ENCODE assay signal across 10 cellular contexts in the genomic region with DNA sequence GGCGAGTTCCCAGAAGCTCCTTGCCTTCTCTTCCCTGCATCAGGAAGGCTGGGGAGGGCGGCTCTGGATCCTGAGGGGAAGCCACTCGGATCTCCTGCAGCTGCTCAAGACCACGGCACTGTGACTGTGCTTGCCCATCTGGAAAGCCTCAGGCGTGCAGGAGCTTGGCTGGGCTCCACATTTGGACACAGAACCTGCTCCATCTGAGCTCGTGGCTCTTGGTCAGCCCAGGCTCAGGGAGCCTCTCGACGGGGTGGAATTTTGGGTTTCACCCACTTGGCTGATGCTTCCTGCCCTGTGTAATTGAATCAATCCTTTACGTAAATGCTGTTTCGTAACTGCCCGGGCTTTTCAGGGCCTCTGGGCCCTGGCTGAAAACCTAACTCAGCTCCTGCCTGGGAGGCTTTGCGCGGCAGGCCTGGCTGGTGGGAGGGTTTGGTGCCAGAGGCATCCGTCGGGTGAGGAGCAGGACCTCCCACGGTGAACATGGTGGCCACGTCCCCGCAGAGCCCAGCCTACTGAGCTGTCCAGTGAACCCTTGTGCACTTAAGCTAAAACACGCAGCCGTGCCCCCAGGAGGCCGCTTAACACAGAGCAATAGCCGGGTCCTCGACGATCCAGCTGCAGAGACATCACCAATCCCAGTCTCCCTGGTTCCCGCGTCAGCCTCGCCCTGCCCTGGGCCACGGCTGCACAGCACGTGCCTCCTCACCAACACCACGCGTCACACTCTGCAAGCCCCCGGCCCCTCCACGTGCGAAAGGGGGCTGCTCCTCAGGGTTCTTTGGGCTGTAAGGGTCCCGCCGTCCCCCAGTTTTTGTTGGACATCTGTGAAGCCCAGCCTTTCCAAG.
DNase-seq lines count a peak whose midpoint lies in the region; ATAC-seq and TF ChIP-seq lines count a peak whose summit lies in the region.
"Had no signal": no experiment of that assay in that cellular context is flagged by ENCODE, and none has a peak within 500 bp of the region (broad histone marks: within the 10 kb centered on the region; RNA-seq: fewer than 3 reads in every experiment).

No MANE protein-coding gene starts in this region.

- H3K23ac ChIP-seq in neuronal stem cell (ENCODE audit: low read depth, low read length, poor library complexity) = peak overlapping the region; percentile 29

- no peak overlapping the region for H2AFZ ChIP-seq in neuronal stem cell (ENCODE audit: low read length)

- H3K18ac ChIP-seq in neuronal stem cell (ENCODE audit: low read length) = peak overlapping the region; percentile 91

- ATAC-seq in GM19397 (IDR thresholded peaks at IDR 0.05; ENCODE audit: unreplicated experiment) = no peak

- no peaks in the 10 kb centered on the region for H3K79me1 ChIP-seq in neuronal stem cell (ENCODE audit: low read depth, low read length)

- no peak overlapping the region for H3K4me3 ChIP-seq in AG04450 (ENCODE audit: low read depth, low read length)
- H3K4me3 ChIP-seq in NB4 (ENCODE audit: low read depth, low read length) = peak overlapping the region; percentile 29
- H3K4me3 ChIP-seq in fibroblast of pulmonary artery (replicated peaks; ENCODE audit: low read depth, low read length) = no peak overlapping the region
- no peak overlapping the region for H3K4me3 ChIP-seq in neuronal stem cell (ENCODE audit: low read length in 2 of 2)

- peak overlapping the region; percentile 31 for H3K27ac ChIP-seq in AG04450 (ENCODE audit: low read depth, low read length)
- H3K27ac ChIP-seq in neuronal stem cell (replicated peaks; ENCODE audit: low read length) = no peak overlapping the region

- peak overlapping the region; percentile 40 for H3K4ac ChIP-seq in neuronal stem cell (ENCODE audit: low read length)

- peak overlapping the region; percentile 19 for H2BK12ac ChIP-seq in neuronal stem cell (ENCODE audit: low read length)

- H2BK120ac ChIP-seq in neuronal stem cell (ENCODE audit: low read depth, low read length) = peak overlapping the region; percentile 0

- peaks cover 85% of the 10 kb centered on the region for H3K9me3 ChIP-seq in AG04450 (ENCODE audit: control insufficient read depth, insufficient read depth, low read length)
- H3K9me3 ChIP-seq in neuronal stem cell (replicated peaks in 1 of 2; ENCODE audit: control insufficient read depth in 2 of 2, insufficient read depth in 1 of 2, low read depth in 1 of 2, low read length in 2 of 2) = peaks cover 0 to 2% of the 10 kb centered on the region in 2 donors

- no peak overlapping the region for H4K8ac ChIP-seq in neuronal stem cell (ENCODE audit: low read depth, low read length)

- TF ChIP-seq CTCF in AG04450 (IDR thresholded peaks at IDR 0.05; ENCODE audit: low read depth, low read length) = no peak
- no peak for TF ChIP-seq CTCF in NB4 (IDR thresholded peaks at IDR 0.05; ENCODE audit: low read depth, low read length)
- TF ChIP-seq CTCF in fibroblast of pulmonary artery (IDR thresholded peaks at IDR 0.05; ENCODE audit: low read length, missing control alignments) = no peak

- H3K4me1 ChIP-seq in neuronal stem cell (ENCODE audit: control insufficient read depth in 2 of 2, insufficient read depth in 1 of 2, low read depth in 1 of 2, low read length in 2 of 2) = peaks cover 0 to 3% of the 10 kb centered on the region in 2 donors

- no peak overlapping the region for H3K4me2 ChIP-seq in neuronal stem cell (ENCODE audit: insufficient read depth, low read length, poor library complexity, severe bottlenecking)

- peak overlapping the region; percentile 43 for H2BK15ac ChIP-seq in neuronal stem cell (ENCODE audit: low read length)

- peak overlapping the region; percentile 92 for H2AK5ac ChIP-seq in neuronal stem cell (ENCODE audit: low read depth, low read length)

- no CpG with 5 or more reads among the region's 36 CpGs for WGBS in neuronal stem cell (ENCODE audit: extremely low coverage in 2 of 2, insufficient read length in 2 of 2, insufficient replicate concordance in 1 of 2), 2 donors

- DNase-seq in AG04450 (ENCODE audit: low read depth, low spot score) (peak; percentile 15), NB4 (ENCODE audit: low read depth) (peak; percentile 93), fibroblast of pulmonary artery (ENCODE audit: low read depth) (peak; percentile 47), neuronal stem cell (ENCODE audit: low spot score) (no peak), NCI-H1694 treated with DMSO at 0.1 percent for 48 hours (lab: John Stamatoyannopoulos, UW) (no peak), HPDE6-E6E7 (ENCODE audit: extremely low spot score) (no peak), HuH-7.5 (ENCODE audit: low spot score) (no peak)
- DNase-seq: NCI-H2107; stimulated activated naive CD4-positive, alpha-beta T cell treated with Interleukin-2 at 50 U/mL for 16 hours had no signal

- H3K14ac ChIP-seq in neuronal stem cell (ENCODE audit: low read length) = peak overlapping the region; percentile 95

- H2BK5ac ChIP-seq in neuronal stem cell (ENCODE audit: low read length) = no peak overlapping the region

- CTCF ChIA-PET in AG04450 (lab: Charles Lee) = no interaction called here

- POLR2A ChIA-PET in AG04450 (lab: Yijun Ruan, JAX) = no interaction called here

- H3K36me3 ChIP-seq in neuronal stem cell (replicated peaks in 1 of 2; ENCODE audit: control insufficient read depth in 2 of 2, insufficient read depth in 2 of 2, low read length in 2 of 2) = no peaks in the 10 kb centered on the region

- TF ChIP-seq POLR2A in NB4 (IDR thresholded peaks at IDR 0.05; ENCODE audit: extremely low read depth, insufficient read length) = no peak

- no peaks in the 10 kb centered on the region for H3K27me3 ChIP-seq in AG04450 (ENCODE audit: control insufficient read depth, insufficient read depth, low read length)
- no peaks in the 10 kb centered on the region for H3K27me3 ChIP-seq in neuronal stem cell (ENCODE audit: control insufficient read depth in 3 of 3, insufficient read depth in 3 of 3, low read depth in 1 of 3, low read length in 3 of 3)

- H4K91ac ChIP-seq in neuronal stem cell (ENCODE audit: low read depth, low read length, poor library complexity) = peak overlapping the region; percentile 8

- peak overlapping the region; percentile 5 for H3K9ac ChIP-seq in neuronal stem cell (ENCODE audit: low read depth, low read length, poor library complexity)

Comparison
In these comparisons a context has a peak if more than half of its experiments do, and no peak if none do; other contexts are left out.
1. DNase-seq: peak in AG04450 (single experiment), NB4 (single experiment) and fibroblast of pulmonary artery (single experiment); none in neuronal stem cell (single experiment), NCI-H1694 treated with DMSO at 0.1 percent for 48 hours (single experiment), HPDE6-E6E7 (single experiment) and HuH-7.5 (single experiment).